2 cellular contexts compared by ENCODE assay signal in genomic region chr1:65422241-65423203, GRCh38.
TF ChIP-seq lines count a peak whose summit lies in the region.

No MANE protein-coding gene starts in this region.

TF ChIP-seq in H1, 55 proteins besides CTCF, POLR2A, EP300 and RAD21:
- TF ChIP-seq GABPA (IDR thresholded peaks at IDR 0.05; ENCODE audit: borderline replicate concordance, insufficient read depth, low read length) (no peak), ZNF274 (IDR thresholded peaks at IDR 0.05; ENCODE audit: borderline replicate concordance, extremely low read depth, low read length) (no peak), RBBP5 (IDR thresholded peaks at IDR 0.05; ENCODE audit: borderline replicate concordance, low read depth, low read length) (no peak), KDM4A (IDR thresholded peaks at IDR 0.05; ENCODE audit: low read depth, low read length, severe bottlenecking) (no peak), ASH2L (IDR thresholded peaks at IDR 0.05; ENCODE audit: low read length) (no peak), RXRA (IDR thresholded peaks at IDR 0.05; ENCODE audit: insufficient read depth, low read depth, low read length) (no peak), GTF2F1 (IDR thresholded peaks at IDR 0.05; ENCODE audit: borderline replicate concordance, low read depth, low read length) (no peak), HDAC6 (IDR thresholded peaks at IDR 0.05; ENCODE audit: low read depth, low read length) (no peak), CHD7 (IDR thresholded peaks at IDR 0.05; ENCODE audit: insufficient replicate concordance, low read length) (no peak), SP1 (IDR thresholded peaks at IDR 0.05; ENCODE audit: low read depth, low read length) (no peak), CHD2 (IDR thresholded peaks at IDR 0.05; ENCODE audit: low read length) (no peak), TAF1 (IDR thresholded peaks at IDR 0.05; ENCODE audit: low read depth, low read length) (no peak), TCF12 (IDR thresholded peaks at IDR 0.05; ENCODE audit: low read depth, low read length) (no peak), CBX8 (IDR thresholded peaks at IDR 0.05; ENCODE audit: borderline replicate concordance, low read depth, low read length) (no peak), SP2 (IDR thresholded peaks at IDR 0.05; ENCODE audit: low read length) (no peak), JUN (IDR thresholded peaks at IDR 0.05; ENCODE audit: low read depth, low read length) (no peak), MAX (IDR thresholded peaks at IDR 0.05) (no peak), CTBP2 (IDR thresholded peaks at IDR 0.05; ENCODE audit: borderline replicate concordance, insufficient read depth, insufficient read length, low read length) (no peak)

TF ChIP-seq in HEK293T, 16 proteins besides CTCF, POLR2A, EP300 and RAD21:
- TF ChIP-seq FOXA1 (IDR thresholded peaks at IDR 0.05) = no peak
- no peak for TF ChIP-seq TARDBP (IDR thresholded peaks at IDR 0.05)
- TF ChIP-seq SP1 (IDR thresholded peaks at IDR 0.05) = no peak
- no peak for TF ChIP-seq PKNOX1 (IDR thresholded peaks at IDR 0.05)
- no peak for TF ChIP-seq L3MBTL2 (conservative IDR thresholded peaks at IDR 0.05)
- no peak for TF ChIP-seq BHLHE40 (IDR thresholded peaks at IDR 0.05; ENCODE audit: borderline replicate concordance)
- no peak for TF ChIP-seq ELF4 (IDR thresholded peaks at IDR 0.05)
- TF ChIP-seq HDGF (IDR thresholded peaks at IDR 0.05; ENCODE audit: borderline replicate concordance) = no peak
- no peak for TF ChIP-seq ZNF384 (IDR thresholded peaks at IDR 0.05)
- TF ChIP-seq ARNT (IDR thresholded peaks at IDR 0.05) = no peak
- TF ChIP-seq LEF1 (IDR thresholded peaks at IDR 0.05; ENCODE audit: borderline replicate concordance) = no peak
- no peak for TF ChIP-seq FOXM1 (IDR thresholded peaks at IDR 0.05; ENCODE audit: borderline replicate concordance)
- no peak for TF ChIP-seq FOXK2 (IDR thresholded peaks at IDR 0.05)
- no peak for TF ChIP-seq SUZ12 (IDR thresholded peaks at IDR 0.05)
- TF ChIP-seq CTBP1 (IDR thresholded peaks at IDR 0.05; ENCODE audit: borderline replicate concordance) = no peak
